1 cellular context compared by ENCODE assay signal in genomic region chr3:67654099-67654831, GRCh38.
TF ChIP-seq lines count a peak whose summit lies in the region.

A gene with protein sequence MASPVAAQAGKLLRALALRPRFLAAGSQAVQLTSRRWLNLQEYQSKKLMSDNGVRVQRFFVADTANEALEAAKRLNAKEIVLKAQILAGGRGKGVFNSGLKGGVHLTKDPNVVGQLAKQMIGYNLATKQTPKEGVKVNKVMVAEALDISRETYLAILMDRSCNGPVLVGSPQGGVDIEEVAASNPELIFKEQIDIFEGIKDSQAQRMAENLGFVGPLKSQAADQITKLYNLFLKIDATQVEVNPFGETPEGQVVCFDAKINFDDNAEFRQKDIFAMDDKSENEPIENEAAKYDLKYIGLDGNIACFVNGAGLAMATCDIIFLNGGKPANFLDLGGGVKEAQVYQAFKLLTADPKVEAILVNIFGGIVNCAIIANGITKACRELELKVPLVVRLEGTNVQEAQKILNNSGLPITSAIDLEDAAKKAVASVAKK (minus strand): TSS chr3:67654612. CDS start chr3:67654586, 26 bp downstream.

TF ChIP-seq in HepG2, 621 proteins besides CTCF, POLR2A, EP300 and RAD21 (continued from another document and continues in another):
- TF ChIP-seq ZNF367 (CRISPR knock-in tag; IDR thresholded peaks at IDR 0.05; ENCODE audit: borderline replicate concordance) = no peak
- TF ChIP-seq, protein P1, sequence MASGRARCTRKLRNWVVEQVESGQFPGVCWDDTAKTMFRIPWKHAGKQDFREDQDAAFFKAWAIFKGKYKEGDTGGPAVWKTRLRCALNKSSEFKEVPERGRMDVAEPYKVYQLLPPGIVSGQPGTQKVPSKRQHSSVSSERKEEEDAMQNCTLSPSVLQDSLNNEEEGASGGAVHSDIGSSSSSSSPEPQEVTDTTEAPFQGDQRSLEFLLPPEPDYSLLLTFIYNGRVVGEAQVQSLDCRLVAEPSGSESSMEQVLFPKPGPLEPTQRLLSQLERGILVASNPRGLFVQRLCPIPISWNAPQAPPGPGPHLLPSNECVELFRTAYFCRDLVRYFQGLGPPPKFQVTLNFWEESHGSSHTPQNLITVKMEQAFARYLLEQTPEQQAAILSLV (CRISPR knock-in tag; IDR thresholded peaks at IDR 0.05; ENCODE audit: borderline replicate concordance) = 0 out of 2 replicates have a peak, but pooled peaks have one; percentile 57
- TF ChIP-seq SALL1 (CRISPR knock-in tag; IDR thresholded peaks at IDR 0.05) = peak; percentile 64
- no peak; the same call in 1 of the 2 replicates for TF ChIP-seq ZSCAN30 (CRISPR knock-in tag; IDR thresholded peaks at IDR 0.05)
- TF ChIP-seq ZNF879 (CRISPR knock-in tag; IDR thresholded peaks at IDR 0.05) = no peak
- TF ChIP-seq FOSL2 (CRISPR knock-in tag; IDR thresholded peaks at IDR 0.05) = no peak; the same call in 1 of the 2 replicates
- TF ChIP-seq, protein P2, sequence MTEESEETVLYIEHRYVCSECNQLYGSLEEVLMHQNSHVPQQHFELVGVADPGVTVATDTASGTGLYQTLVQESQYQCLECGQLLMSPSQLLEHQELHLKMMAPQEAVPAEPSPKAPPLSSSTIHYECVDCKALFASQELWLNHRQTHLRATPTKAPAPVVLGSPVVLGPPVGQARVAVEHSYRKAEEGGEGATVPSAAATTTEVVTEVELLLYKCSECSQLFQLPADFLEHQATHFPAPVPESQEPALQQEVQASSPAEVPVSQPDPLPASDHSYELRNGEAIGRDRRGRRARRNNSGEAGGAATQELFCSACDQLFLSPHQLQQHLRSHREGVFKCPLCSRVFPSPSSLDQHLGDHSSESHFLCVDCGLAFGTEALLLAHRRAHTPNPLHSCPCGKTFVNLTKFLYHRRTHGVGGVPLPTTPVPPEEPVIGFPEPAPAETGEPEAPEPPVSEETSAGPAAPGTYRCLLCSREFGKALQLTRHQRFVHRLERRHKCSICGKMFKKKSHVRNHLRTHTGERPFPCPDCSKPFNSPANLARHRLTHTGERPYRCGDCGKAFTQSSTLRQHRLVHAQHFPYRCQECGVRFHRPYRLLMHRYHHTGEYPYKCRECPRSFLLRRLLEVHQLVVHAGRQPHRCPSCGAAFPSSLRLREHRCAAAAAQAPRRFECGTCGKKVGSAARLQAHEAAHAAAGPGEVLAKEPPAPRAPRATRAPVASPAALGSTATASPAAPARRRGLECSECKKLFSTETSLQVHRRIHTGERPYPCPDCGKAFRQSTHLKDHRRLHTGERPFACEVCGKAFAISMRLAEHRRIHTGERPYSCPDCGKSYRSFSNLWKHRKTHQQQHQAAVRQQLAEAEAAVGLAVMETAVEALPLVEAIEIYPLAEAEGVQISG (CRISPR knock-in tag; IDR thresholded peaks at IDR 0.05) = peak; percentile 51; the same call in 1 of the 2 replicates
- TF ChIP-seq ZNF224 (CRISPR knock-in tag; IDR thresholded peaks at IDR 0.05) = no peak; the same call in 1 of the 2 replicates
- no peak for TF ChIP-seq TEAD2 (CRISPR knock-in tag; IDR thresholded peaks at IDR 0.05)
- peak; percentile 69; the same call in 1 of the 2 replicates for TF ChIP-seq THAP11 (CRISPR knock-in tag; IDR thresholded peaks at IDR 0.05)
- TF ChIP-seq, protein P3, sequence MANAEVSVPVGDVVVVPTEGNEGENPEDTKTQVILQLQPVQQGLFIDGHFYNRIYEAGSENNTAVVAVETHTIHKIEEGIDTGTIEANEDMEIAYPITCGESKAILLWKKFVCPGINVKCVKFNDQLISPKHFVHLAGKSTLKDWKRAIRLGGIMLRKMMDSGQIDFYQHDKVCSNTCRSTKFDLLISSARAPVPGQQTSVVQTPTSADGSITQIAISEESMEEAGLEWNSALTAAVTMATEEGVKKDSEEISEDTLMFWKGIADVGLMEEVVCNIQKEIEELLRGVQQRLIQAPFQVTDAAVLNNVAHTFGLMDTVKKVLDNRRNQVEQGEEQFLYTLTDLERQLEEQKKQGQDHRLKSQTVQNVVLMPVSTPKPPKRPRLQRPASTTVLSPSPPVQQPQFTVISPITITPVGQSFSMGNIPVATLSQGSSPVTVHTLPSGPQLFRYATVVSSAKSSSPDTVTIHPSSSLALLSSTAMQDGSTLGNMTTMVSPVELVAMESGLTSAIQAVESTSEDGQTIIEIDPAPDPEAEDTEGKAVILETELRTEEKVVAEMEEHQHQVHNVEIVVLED (CRISPR knock-in tag; IDR thresholded peaks at IDR 0.05; ENCODE audit: borderline replicate concordance) = no peak; the same call in 1 of the 2 replicates
- TF ChIP-seq FOXJ3 (CRISPR knock-in tag; IDR thresholded peaks at IDR 0.05; ENCODE audit: borderline replicate concordance) = no peak
- no peak for TF ChIP-seq SMARCE1 (IDR thresholded peaks at IDR 0.05; ENCODE audit: borderline replicate concordance)
- peak; percentile 88 for TF ChIP-seq ZBTB10 (CRISPR knock-in tag; IDR thresholded peaks at IDR 0.05; ENCODE audit: borderline replicate concordance)
- TF ChIP-seq CREB1 (IDR thresholded peaks at IDR 0.05) = no peak
- TF ChIP-seq CREB1 (CRISPR knock-in tag; IDR thresholded peaks at IDR 0.05) = no peak
- no peak for TF ChIP-seq ZFP37 (CRISPR knock-in tag; IDR thresholded peaks at IDR 0.05; ENCODE audit: borderline replicate concordance)
- peak; percentile 51 for TF ChIP-seq GATAD1 (CRISPR knock-in tag; IDR thresholded peaks at IDR 0.05)
- TF ChIP-seq ZNF616 (CRISPR knock-in tag; IDR thresholded peaks at IDR 0.05; ENCODE audit: low read depth) = no peak
- TF ChIP-seq TCF7L2 (IDR thresholded peaks at IDR 0.05; ENCODE audit: low read depth, low read length) = no peak
- TF ChIP-seq ZNF550 (CRISPR knock-in tag; IDR thresholded peaks at IDR 0.05; ENCODE audit: borderline replicate concordance) = no peak
- TF ChIP-seq, protein P4, sequence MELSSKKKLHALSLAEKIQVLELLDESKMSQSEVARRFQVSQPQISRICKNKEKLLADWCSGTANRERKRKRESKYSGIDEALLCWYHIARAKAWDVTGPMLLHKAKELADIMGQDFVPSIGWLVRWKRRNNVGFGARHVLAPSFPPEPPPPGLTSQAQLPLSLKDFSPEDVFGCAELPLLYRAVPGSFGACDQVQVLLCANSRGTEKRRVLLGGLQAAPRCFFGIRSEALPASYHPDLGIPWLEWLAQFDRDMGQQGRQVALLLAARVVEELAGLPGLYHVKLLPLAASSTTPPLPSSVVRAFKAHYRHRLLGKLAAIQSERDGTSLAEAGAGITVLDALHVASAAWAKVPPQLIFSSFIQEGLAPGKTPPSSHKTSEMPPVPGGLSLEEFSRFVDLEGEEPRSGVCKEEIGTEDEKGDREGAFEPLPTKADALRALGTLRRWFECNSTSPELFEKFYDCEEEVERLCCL (CRISPR knock-in tag; IDR thresholded peaks at IDR 0.05; ENCODE audit: borderline replicate concordance) = no peak
- no peak for TF ChIP-seq ZNF512 (CRISPR knock-in tag; IDR thresholded peaks at IDR 0.05)
- TF ChIP-seq, protein P5, sequence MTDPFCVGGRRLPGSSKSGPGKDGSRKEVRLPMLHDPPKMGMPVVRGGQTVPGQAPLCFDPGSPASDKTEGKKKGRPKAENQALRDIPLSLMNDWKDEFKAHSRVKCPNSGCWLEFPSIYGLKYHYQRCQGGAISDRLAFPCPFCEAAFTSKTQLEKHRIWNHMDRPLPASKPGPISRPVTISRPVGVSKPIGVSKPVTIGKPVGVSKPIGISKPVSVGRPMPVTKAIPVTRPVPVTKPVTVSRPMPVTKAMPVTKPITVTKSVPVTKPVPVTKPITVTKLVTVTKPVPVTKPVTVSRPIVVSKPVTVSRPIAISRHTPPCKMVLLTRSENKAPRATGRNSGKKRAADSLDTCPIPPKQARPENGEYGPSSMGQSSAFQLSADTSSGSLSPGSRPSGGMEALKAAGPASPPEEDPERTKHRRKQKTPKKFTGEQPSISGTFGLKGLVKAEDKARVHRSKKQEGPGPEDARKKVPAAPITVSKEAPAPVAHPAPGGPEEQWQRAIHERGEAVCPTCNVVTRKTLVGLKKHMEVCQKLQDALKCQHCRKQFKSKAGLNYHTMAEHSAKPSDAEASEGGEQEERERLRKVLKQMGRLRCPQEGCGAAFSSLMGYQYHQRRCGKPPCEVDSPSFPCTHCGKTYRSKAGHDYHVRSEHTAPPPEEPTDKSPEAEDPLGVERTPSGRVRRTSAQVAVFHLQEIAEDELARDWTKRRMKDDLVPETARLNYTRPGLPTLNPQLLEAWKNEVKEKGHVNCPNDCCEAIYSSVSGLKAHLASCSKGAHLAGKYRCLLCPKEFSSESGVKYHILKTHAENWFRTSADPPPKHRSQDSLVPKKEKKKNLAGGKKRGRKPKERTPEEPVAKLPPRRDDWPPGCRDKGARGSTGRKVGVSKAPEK (CRISPR knock-in tag; IDR thresholded peaks at IDR 0.05; ENCODE audit: borderline replicate concordance) = no peak
- TF ChIP-seq HOXA5 (CRISPR knock-in tag; IDR thresholded peaks at IDR 0.05) = 0 out of 2 replicates have a peak, but pooled peaks have one; percentile 50
- no peak for TF ChIP-seq ZNF33B (CRISPR knock-in tag; IDR thresholded peaks at IDR 0.05)
- no peak for TF ChIP-seq MIER2 (CRISPR knock-in tag; IDR thresholded peaks at IDR 0.05)
- TF ChIP-seq ZNF703 (CRISPR knock-in tag; IDR thresholded peaks at IDR 0.05; ENCODE audit: borderline replicate concordance) = peak; percentile 49
- peak; percentile 83; the same call in 1 of the 2 replicates for TF ChIP-seq ZBTB7A (CRISPR knock-in tag; IDR thresholded peaks at IDR 0.05)
- TF ChIP-seq, protein P6, sequence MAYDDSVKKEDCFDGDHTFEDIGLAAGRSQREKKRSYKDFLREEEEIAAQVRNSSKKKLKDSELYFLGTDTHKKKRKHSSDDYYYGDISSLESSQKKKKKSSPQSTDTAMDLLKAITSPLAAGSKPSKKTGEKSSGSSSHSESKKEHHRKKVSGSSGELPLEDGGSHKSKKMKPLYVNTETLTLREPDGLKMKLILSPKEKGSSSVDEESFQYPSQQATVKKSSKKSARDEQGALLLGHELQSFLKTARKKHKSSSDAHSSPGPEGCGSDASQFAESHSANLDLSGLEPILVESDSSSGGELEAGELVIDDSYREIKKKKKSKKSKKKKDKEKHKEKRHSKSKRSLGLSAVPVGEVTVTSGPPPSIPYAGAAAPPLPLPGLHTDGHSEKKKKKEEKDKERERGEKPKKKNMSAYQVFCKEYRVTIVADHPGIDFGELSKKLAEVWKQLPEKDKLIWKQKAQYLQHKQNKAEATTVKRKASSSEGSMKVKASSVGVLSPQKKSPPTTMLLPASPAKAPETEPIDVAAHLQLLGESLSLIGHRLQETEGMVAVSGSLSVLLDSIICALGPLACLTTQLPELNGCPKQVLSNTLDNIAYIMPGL (CRISPR knock-in tag; IDR thresholded peaks at IDR 0.05; ENCODE audit: borderline replicate concordance in 1 of 2, low read depth in 1 of 2) = peak; percentile 68 to 95; a peak in 3 of 4 replicates
- peak; percentile 89; the same call in 1 of the 2 replicates for TF ChIP-seq ZBED4 (CRISPR knock-in tag; IDR thresholded peaks at IDR 0.05; ENCODE audit: borderline replicate concordance)
- TF ChIP-seq ZNF678 (CRISPR knock-in tag; IDR thresholded peaks at IDR 0.05) = peak; percentile 23; the same call in 1 of the 2 replicates
- peak; percentile 68 for TF ChIP-seq HDAC2 (CRISPR knock-in tag; IDR thresholded peaks at IDR 0.05)
- peak; percentile 6; the same call in 1 of the 2 replicates for TF ChIP-seq RARA (CRISPR knock-in tag; IDR thresholded peaks at IDR 0.05)
